Comparison of ENCODE assay signal across 26 cellular contexts in the genomic region with DNA sequence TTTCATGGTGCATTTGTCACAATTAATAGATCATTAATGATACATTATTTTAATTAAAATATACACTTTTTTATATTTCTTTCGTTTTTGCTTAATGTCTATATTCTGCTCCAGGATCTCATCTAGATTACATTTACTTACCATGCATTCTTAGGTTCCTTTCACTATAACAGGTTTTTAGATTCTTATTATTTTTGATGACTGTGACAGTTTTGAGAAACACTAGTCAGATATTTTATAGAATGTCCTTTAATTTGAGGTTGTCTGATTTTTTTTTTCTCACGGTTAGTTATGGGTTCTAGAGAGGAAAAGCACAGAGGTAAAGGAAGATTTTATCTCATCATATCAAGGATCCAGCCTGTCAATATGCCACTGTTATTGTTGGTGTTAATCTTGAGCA.
"Had no signal": no experiment of that assay in that cellular context is flagged by ENCODE, and none has a peak within 500 bp of the region (broad histone marks: within the 10 kb centered on the region; RNA-seq: fewer than 3 reads in every experiment).

No MANE protein-coding gene starts in this region.

- H3K4me1 ChIP-seq: esophagus squamous epithelium, gastrocnemius medialis, heart right ventricle, left lung, lower lobe of right lung had no signal

- ATAC-seq: effector memory CD8-positive, alpha-beta T cell; esophagus mucosa; gastrocnemius medialis; heart right ventricle; left cardiac atrium; left lung; left ventricle myocardium superior; lower lobe of right lung; mucosa of descending colon; naive thymus-derived CD8-positive, alpha-beta T cell had no signal

- H3K27me3 ChIP-seq: esophagus squamous epithelium, gastrocnemius medialis, heart right ventricle, left lung had no signal

- H3K27ac ChIP-seq: epithelial cell of prostate, esophagus squamous epithelium, gastrocnemius medialis, heart right ventricle, left lung, lower lobe of right lung had no signal

- DNase-seq: cortex of kidney; effector CD8-positive, alpha-beta T cell; effector memory CD8-positive, alpha-beta T cell; endodermal cell; erythroblast; esophagus squamous epithelium; foreskin fibroblast; foreskin melanocyte; gastrocnemius medialis; glutamatergic neuron; head of caudate nucleus; heart right ventricle; hippocampal formation; left cardiac atrium; left lung; left ventricle myocardium superior; lower lobe of right lung; mesenchymal stem cell; mucosa of descending colon; naive B cell; naive thymus-derived CD8-positive, alpha-beta T cell had no signal

- FAIRE-seq: endometrium, islet of Langerhans, keratinocyte had no signal

- H3K9me3 ChIP-seq: esophagus squamous epithelium, gastrocnemius medialis, heart right ventricle, left lung, lower lobe of right lung, mucosa of descending colon had no signal

- H3K36me3 ChIP-seq: esophagus squamous epithelium, gastrocnemius medialis, heart right ventricle, left lung, lower lobe of right lung had no signal

- H3K4me3 ChIP-seq: esophagus squamous epithelium, gastrocnemius medialis, heart right ventricle, left lung, lower lobe of right lung, mucosa of descending colon had no signal
